ENCODE assay signal across 24 cellular contexts in the genomic region with DNA sequence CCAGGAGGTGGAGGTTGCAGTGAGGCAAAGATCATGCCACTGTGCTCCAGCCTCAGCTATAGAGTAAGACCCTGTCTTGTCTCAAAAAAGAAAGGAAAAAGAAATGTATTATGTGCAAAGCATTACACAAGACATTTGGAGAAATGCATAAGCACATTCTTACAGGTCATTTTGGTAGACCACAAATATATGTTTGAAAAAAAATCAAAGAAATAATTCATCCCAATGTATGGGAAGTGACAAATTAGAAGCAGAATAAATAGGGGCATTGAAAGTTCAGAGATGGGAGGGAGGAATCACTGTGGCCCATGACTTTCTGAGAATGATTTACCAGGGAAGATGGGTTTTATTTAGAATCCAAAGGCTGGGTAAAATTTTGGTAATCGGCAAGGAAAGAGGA.
"Had no signal": no experiment of that assay in that cellular context is flagged by ENCODE, and none has a peak within 500 bp of the region (broad histone marks: within the 10 kb centered on the region; RNA-seq: fewer than 3 reads in every experiment).

No MANE protein-coding gene starts in this region.

- DNase-seq: natural killer cell; nephron progenitor cell; nucleus accumbens; ovary; posterior cingulate gyrus; psoas muscle; right cardiac atrium; right lobe of liver; sigmoid colon; small intestine; stimulated activated CD4-positive, alpha-beta T cell treated with anti-CD3 and anti-CD28 coated beads, Interleukin-15, amount 100 ng/mL, for 24 hours; stimulated activated CD4-positive, alpha-beta T cell treated with anti-CD3 and anti-CD28 coated beads, Interleukin-2, amount 100 ng/mL, for 24 hours; stimulated activated CD4-positive, alpha-beta T cell treated with anti-CD3 and anti-CD28 coated beads, Interleukin-2, amount 100 ng/mL, for 48 hours; stimulated activated CD4-positive, alpha-beta T cell treated with anti-CD3 and anti-CD28 coated beads, Interleukin-4, amount 100 ng/mL, for 24 hours; stimulated activated naive B cell treated with anti-CD40 and anti-IgM and Interleukin-4, amounts not matched to agents 10 μg/mL and 1 μg/mL and 100 μg/mL, for 72 hours; stimulated activated naive CD4-positive, alpha-beta T cell treated with Interleukin-2 at 50 U/mL for 16 hours; stomach; thyroid gland; trophoblast cell; upper lobe of left lung had no signal

- ATAC-seq: natural killer cell; psoas muscle; right cardiac atrium; right lobe of liver; stimulated activated effector memory CD8-positive, alpha-beta T cell treated with anti-CD3 and anti-CD28 coated beads, Interleukin-12 subunit alpha, Interleukin-12 subunit beta, amount 100 ng/mL, for 72 hours; stimulated activated naive B cell treated with anti-CD40 and anti-IgM and Interleukin-4, amounts not matched to agents 10 μg/mL and 1 μg/mL and 100 μg/mL, for 72 hours had no signal

- H3K27ac Mint-ChIP-seq: natural killer cell; nephron progenitor cell; progenitor cell of endocrine pancreas; stimulated activated effector memory CD8-positive, alpha-beta T cell treated with anti-CD3 and anti-CD28 coated beads, Interleukin-12 subunit alpha, Interleukin-12 subunit beta, amount 100 ng/mL, for 72 hours; stimulated activated naive B cell treated with anti-CD40 and anti-IgM and Interleukin-4, amounts not matched to agents 10 μg/mL and 1 μg/mL and 100 μg/mL, for 72 hours; stimulated activated naive CD8-positive, alpha-beta T cell treated with anti-CD3 and anti-CD28 coated beads, Interleukin-15, Interleukin-2, amounts not matched to agents 100 ng/mL and 50 ng/mL, for 24 hours had no signal

- H3K4me1 Mint-ChIP-seq: natural killer cell; nephron progenitor cell; neural crest cell; stimulated activated effector memory CD8-positive, alpha-beta T cell treated with anti-CD3 and anti-CD28 coated beads, Interleukin-12 subunit alpha, Interleukin-12 subunit beta, amount 100 ng/mL, for 72 hours; stimulated activated naive B cell treated with anti-CD40 and anti-IgM and Interleukin-4, amounts not matched to agents 10 μg/mL and 1 μg/mL and 100 μg/mL, for 72 hours had no signal

- H3K4me3 Mint-ChIP-seq: natural killer cell; nephron progenitor cell; neural crest cell; stimulated activated effector memory CD8-positive, alpha-beta T cell treated with anti-CD3 and anti-CD28 coated beads, Interleukin-12 subunit alpha, Interleukin-12 subunit beta, amount 100 ng/mL, for 72 hours; stimulated activated naive B cell treated with anti-CD40 and anti-IgM and Interleukin-4, amounts not matched to agents 10 μg/mL and 1 μg/mL and 100 μg/mL, for 72 hours; stimulated activated naive CD8-positive, alpha-beta T cell treated with anti-CD3 and anti-CD28 coated beads, Interleukin-15, Interleukin-2, amounts not matched to agents 100 ng/mL and 50 ng/mL, for 24 hours had no signal

- H3K27me3 Mint-ChIP-seq: progenitor cell of endocrine pancreas; stimulated activated naive B cell treated with anti-CD40 and anti-IgM and Interleukin-4, amounts not matched to agents 10 μg/mL and 1 μg/mL and 100 μg/mL, for 72 hours; stimulated activated naive CD8-positive, alpha-beta T cell treated with anti-CD3 and anti-CD28 coated beads, Interleukin-15, Interleukin-2, amounts not matched to agents 100 ng/mL and 50 ng/mL, for 24 hours had no signal

- H3K36me3 Mint-ChIP-seq: natural killer cell; stimulated activated effector memory CD8-positive, alpha-beta T cell treated with anti-CD3 and anti-CD28 coated beads, Interleukin-12 subunit alpha, Interleukin-12 subunit beta, amount 100 ng/mL, for 72 hours; stimulated activated naive B cell treated with anti-CD40 and anti-IgM and Interleukin-4, amounts not matched to agents 10 μg/mL and 1 μg/mL and 100 μg/mL, for 72 hours had no signal

- H3K9me3 Mint-ChIP-seq: nephron progenitor cell, neural crest cell had no signal
